Comparison of ENCODE assay signal across 19 cellular contexts in the genomic region with DNA sequence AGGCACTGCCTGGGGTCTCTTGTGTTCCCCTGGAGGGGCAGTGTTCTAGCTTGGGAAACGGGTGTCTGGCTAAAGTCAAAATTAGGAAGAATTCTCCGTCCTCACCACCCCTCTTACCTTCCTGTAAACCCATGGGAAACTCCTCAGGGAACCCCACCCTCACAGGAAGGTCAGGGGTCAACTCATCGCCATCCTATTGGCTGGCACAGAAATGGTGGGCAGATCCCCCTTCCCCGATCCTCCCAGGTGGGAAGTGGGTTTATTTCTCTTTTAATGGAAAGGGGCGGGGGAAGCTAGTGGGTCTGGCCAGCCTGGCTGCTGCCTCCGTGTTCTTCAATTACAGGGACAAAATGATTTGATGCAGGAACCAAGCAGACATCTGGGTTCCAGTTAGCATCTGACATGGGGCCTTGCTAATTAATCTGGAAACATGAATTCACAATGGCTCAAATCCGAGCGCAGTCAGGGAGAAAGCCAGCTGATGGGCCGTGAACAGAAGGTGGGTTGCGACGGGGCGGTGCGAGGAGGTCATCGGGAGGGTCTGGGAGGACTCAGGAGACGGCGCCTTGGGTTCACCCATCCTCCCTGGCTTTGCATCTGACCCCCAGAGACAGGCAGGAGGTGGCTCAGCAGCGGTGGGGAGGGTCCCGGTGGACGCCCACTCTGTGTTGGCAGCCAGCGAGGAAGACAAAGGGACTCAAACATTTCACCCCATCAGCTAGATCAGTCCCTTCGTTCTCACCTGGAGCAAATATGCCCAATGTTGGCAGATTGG.
"Had no signal": no experiment of that assay in that cellular context is flagged by ENCODE, and none has a peak within 500 bp of the region (broad histone marks: within the 10 kb centered on the region; RNA-seq: fewer than 3 reads in every experiment).

No MANE protein-coding gene starts in this region.

- ATAC-seq: activated CD4-positive, alpha-beta T cell treated with anti-CD3 and anti-CD28 coated beads for 36 hours; gastrocnemius medialis; heart left ventricle; naive thymus-derived CD4-positive, alpha-beta T cell had no signal

- H3K9me3 ChIP-seq: colonic mucosa, gastrocnemius medialis, heart left ventricle had no signal

- H3K9ac ChIP-seq: parathyroid adenoma had no signal

- H3K4me3 Mint-ChIP-seq: activated CD4-positive, alpha-beta memory T cell treated with anti-CD3 and anti-CD28 coated beads for 36 hours; activated CD4-positive, alpha-beta T cell treated with anti-CD3 and anti-CD28 coated beads for 36 hours; activated naive CD8-positive, alpha-beta T cell treated with anti-CD3 and anti-CD28 coated beads, Interleukin-2, amount 10 ng/mL, durations not matched to agents 7 days and 5 days; activated T-helper 1 cell treated with anti-CD3 and anti-CD28 coated beads, Interleukin-12 subunit alpha, Interleukin-12 subunit beta, Interleukin-2, Interleukin-4 antibody, amounts not matched to agents 30 ng/mL and 10 ng/mL and 1 ng/mL, durations not matched to agents 14 hours and 24 hours and 36 hours; central memory CD8-positive, alpha-beta T cell; memory B cell; naive thymus-derived CD4-positive, alpha-beta T cell had no signal

- H2AFZ ChIP-seq: parathyroid adenoma had no signal

- H3K79me2 ChIP-seq: parathyroid adenoma had no signal

- H3K27me3 ChIP-seq: colonic mucosa, gastrocnemius medialis had no signal

- H3K36me3 Mint-ChIP-seq: activated CD4-positive, alpha-beta memory T cell treated with anti-CD3 and anti-CD28 coated beads for 36 hours; activated naive CD8-positive, alpha-beta T cell treated with anti-CD3 and anti-CD28 coated beads, Interleukin-2, amount 10 ng/mL, durations not matched to agents 7 days and 5 days; memory B cell; naive thymus-derived CD4-positive, alpha-beta T cell had no signal

- H3K9me3 Mint-ChIP-seq: activated CD4-positive, alpha-beta memory T cell treated with anti-CD3 and anti-CD28 coated beads for 36 hours; activated naive CD8-positive, alpha-beta T cell treated with anti-CD3 and anti-CD28 coated beads, Interleukin-2, amount 10 ng/mL, durations not matched to agents 7 days and 5 days; activated T-helper 1 cell treated with anti-CD3 and anti-CD28 coated beads, Interleukin-12 subunit alpha, Interleukin-12 subunit beta, Interleukin-2, Interleukin-4 antibody, amounts not matched to agents 30 ng/mL and 10 ng/mL and 1 ng/mL, durations not matched to agents 14 hours and 24 hours and 36 hours; central memory CD8-positive, alpha-beta T cell; memory B cell; naive thymus-derived CD4-positive, alpha-beta T cell had no signal

- H3K27ac ChIP-seq: colonic mucosa, gastrocnemius medialis, heart left ventricle, parathyroid adenoma had no signal

- H3K4me1 ChIP-seq: colonic mucosa, heart left ventricle, parathyroid adenoma had no signal

- DNase-seq: activated CD4-positive, alpha-beta memory T cell treated with anti-CD3 and anti-CD28 coated beads for 36 hours; activated CD4-positive, alpha-beta T cell treated with anti-CD3 and anti-CD28 coated beads for 36 hours; activated naive CD4-positive, alpha-beta T cell treated with Interleukin-2 at 50 U/mL for 16 hours; activated naive CD8-positive, alpha-beta T cell treated with anti-CD3 and anti-CD28 coated beads, Interleukin-2, amount 10 ng/mL, durations not matched to agents 7 days and 5 days; activated T-cell treated with anti-CD3 and anti-CD28 coated beads for 4 hours; amygdala; colonic mucosa; gastrocnemius medialis; heart left ventricle; kidney glomerular epithelial cell; naive thymus-derived CD4-positive, alpha-beta T cell; stimulated activated CD4-positive, alpha-beta T cell treated with anti-CD3 and anti-CD28 coated beads, Interleukin-12 subunit alpha, Interleukin-12 subunit beta, amount 100 ng/mL, for 4 hours; stimulated activated CD4-positive, alpha-beta T cell treated with anti-CD3 and anti-CD28 coated beads, Interleukin-1b, Interleukin-23, amount 100 ng/mL, for 48 hours; stimulated activated CD8-positive, alpha-beta memory T cell treated with anti-CD3 and anti-CD28 coated beads, Interleukin-4, amount 100 ng/mL, for 48 hours; stimulated activated naive CD4-positive, alpha-beta T cell had no signal

- H3K4me1 Mint-ChIP-seq: activated CD4-positive, alpha-beta T cell treated with anti-CD3 and anti-CD28 coated beads for 36 hours; activated naive CD8-positive, alpha-beta T cell treated with anti-CD3 and anti-CD28 coated beads, Interleukin-2, amount 10 ng/mL, durations not matched to agents 7 days and 5 days; central memory CD8-positive, alpha-beta T cell; memory B cell; naive thymus-derived CD4-positive, alpha-beta T cell had no signal

- H3K4me3 ChIP-seq: colonic mucosa, gastrocnemius medialis, heart left ventricle had no signal

- H3K36me3 ChIP-seq: colonic mucosa, gastrocnemius medialis, heart left ventricle had no signal

- H3K27ac Mint-ChIP-seq: activated CD4-positive, alpha-beta memory T cell treated with anti-CD3 and anti-CD28 coated beads for 36 hours; activated CD4-positive, alpha-beta T cell treated with anti-CD3 and anti-CD28 coated beads for 36 hours; activated naive CD8-positive, alpha-beta T cell treated with anti-CD3 and anti-CD28 coated beads, Interleukin-2, amount 10 ng/mL, durations not matched to agents 7 days and 5 days; activated T-helper 1 cell treated with anti-CD3 and anti-CD28 coated beads, Interleukin-12 subunit alpha, Interleukin-12 subunit beta, Interleukin-2, Interleukin-4 antibody, amounts not matched to agents 30 ng/mL and 10 ng/mL and 1 ng/mL, durations not matched to agents 14 hours and 24 hours and 36 hours; memory B cell; naive thymus-derived CD4-positive, alpha-beta T cell had no signal
